In the genomic region with DNA sequence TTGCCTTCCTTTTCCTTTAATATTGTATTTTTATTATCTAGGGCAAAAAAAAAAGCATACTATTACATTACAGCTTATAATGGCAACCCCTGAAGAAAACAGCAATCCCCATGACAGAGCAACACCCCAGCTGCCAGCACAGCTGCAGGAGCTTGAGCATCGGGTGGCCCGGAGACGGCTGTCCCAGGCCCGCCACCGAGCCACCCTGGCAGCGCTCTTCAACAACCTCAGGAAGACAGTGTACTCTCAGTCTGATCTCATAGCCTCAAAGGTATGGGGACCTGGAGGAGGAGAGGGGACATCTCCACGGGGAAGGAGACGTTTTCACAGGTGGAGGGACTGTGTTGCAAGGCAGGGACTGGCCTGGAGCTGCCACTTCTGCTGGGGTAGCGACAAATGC, we compare ENCODE assay signal across 25 cellular contexts. TPM values are rescaled to one million over a fixed set of nuclear protein-coding genes. Genes with fewer than 3 reads are reported as not detected.
DNase-seq lines count a peak whose midpoint lies in the region; ATAC-seq, FAIRE-seq and TF ChIP-seq lines count a peak whose summit lies in the region.
"Had no signal": no experiment of that assay in that cellular context is flagged by ENCODE, and none has a peak within 500 bp of the region (broad histone marks: within the 10 kb centered on the region; RNA-seq: fewer than 3 reads in every experiment).

No MANE protein-coding gene starts in this region.

- H3K9me3 ChIP-seq in HEK293 (ENCODE audit: control insufficient read depth, insufficient read depth, low read depth, low read length) (no peaks in the 10 kb centered on the region), H1 (ENCODE audit: insufficient read depth in 2 of 2, low read depth in 1 of 2, low read length in 1 of 2) (no peaks in the 10 kb centered on the region), gastrocnemius medialis (no peaks in the 10 kb centered on the region)
- H3K9me3 ChIP-seq: BE2C, MG63, SK-N-SH had no signal

- H4K8ac ChIP-seq in H1 (ENCODE audit: extremely low read depth, insufficient read depth, low read length): no peak overlapping the region; the same call in 1 of the 2 replicates

- DNase-seq in NCI-H2171 treated with DMSO at 0.1 percent for 48 hours (lab: John Stamatoyannopoulos, UW): peak; percentile 62
- no peak for DNase-seq in NCI-H2171 (lab: John Stamatoyannopoulos, UW)
- peak in 1 of 2 experiments; percentile 30 for DNase-seq in H1 (ENCODE audit: low read depth in 1 of 2, low spot score in 2 of 2)
- DNase-seq in pons (ENCODE audit: low spot score): peak; percentile 37
- no peak for DNase-seq in gastrocnemius medialis
- DNase-seq in dorsolateral prefrontal cortex: no peak
- DNase-seq: BE2C; CD4-positive, alpha-beta T cell; DMS53; H7; Kasumi-1; MG63; NCI-H1092 treated with DMSO at 0.1 percent for 48 hours; NCI-H146; NCI-H2029 treated with DMSO at 0.1 percent for 48 hours; NCI-H510A; NCI-H774; SHP77; SK-N-SH had no signal

- H4K91ac ChIP-seq in H1 (replicated peaks; ENCODE audit: insufficient read length, low read length): no peak overlapping the region

- POLR2A ChIA-PET in HEK293 (lab: Yijun Ruan, JAX): no interaction called here
- POLR2A ChIA-PET in H1 (lab: Charles Lee; ENCODE audit: partially characterized antibody): no interaction called here

- TF ChIP-seq RAD21 in H1 (IDR thresholded peaks at IDR 0.05 in 1 of 2, conservative IDR thresholded peaks at IDR 0.05 in 1 of 2; ENCODE audit: low read depth in 2 of 2, low read length in 2 of 2): no peak

- no peak overlapping the region for H2BK20ac ChIP-seq in H1 (ENCODE audit: low read length)

- no peak overlapping the region for H3K14ac ChIP-seq in H1 (ENCODE audit: insufficient read length)

- intact Hi-C loops in gastrocnemius medialis (cut with DNase I; ENCODE audit: low total_unique reads): no loop called here
- intact Hi-C loops in dorsolateral prefrontal cortex (cut with DNase I): no loop called here

- H3K4me1 ChIP-seq in HEK293 (ENCODE audit: control insufficient read depth, insufficient read depth, low read length): no peaks in the 10 kb centered on the region
- peaks cover 0 to 9% (median 1%) of the 10 kb centered on the region in 4 experiments; a peak in 5 of 7 replicates for H3K4me1 ChIP-seq in H1 (replicated peaks in 1 of 4; ENCODE audit: control insufficient read depth in 3 of 4, insufficient read depth in 4 of 4, low read length in 3 of 4)
- no peaks in the 10 kb centered on the region for H3K4me1 ChIP-seq in gastrocnemius medialis
- H3K4me1 ChIP-seq: BE2C had no signal

- H3K4ac ChIP-seq in H1 (replicated peaks; ENCODE audit: insufficient read length, low read depth, low read length): no peak overlapping the region

- no peak overlapping the region for H3K56ac ChIP-seq in H1 (replicated peaks; ENCODE audit: insufficient read length, low read depth, low read length)

- H2BK5ac ChIP-seq in H1 (ENCODE audit: low read depth, low read length): no peak overlapping the region

- 0 out of 2 replicates have a peak overlapping the region, but pooled peaks have one; percentile 2 for H2AK5ac ChIP-seq in H1 (ENCODE audit: low read depth, low read length)

- TF ChIP-seq POLR2A in H1 (IDR thresholded peaks at IDR 0.05; ENCODE audit: control extremely low read depth in 1 of 2, low read depth in 2 of 2, low read length in 2 of 2) (no peak), gastrocnemius medialis (IDR thresholded peaks at IDR 0.05) (no peak)

- H3K79me1 ChIP-seq in H1 (ENCODE audit: low read depth, low read length): no peaks in the 10 kb centered on the region

- no peak overlapping the region for H3K18ac ChIP-seq in H1 (ENCODE audit: extremely low read depth, low read length)

- no peak for FAIRE-seq in H1 (lab: Jason Lieb, UNC)
- FAIRE-seq: GM12892, GM18507 had no signal

- WGBS in H1 (ENCODE audit: extremely low coverage in 1 of 2, insufficient coverage in 1 of 2, insufficient read length in 1 of 2, insufficient replicate concordance in 2 of 2, low coverage in 1 of 2, low lambda C conversion rate in 2 of 2, missing lambda C conversion rate in 1 of 2), 2 experiments: 91% methylated on average over 9 of the region's 9 CpGs; no CpG with 5 or more reads in 1 of the 2 experiments

- no peak for TF ChIP-seq CTCF in HEK293 (tag by site-specific recombination; IDR thresholded peaks at IDR 0.05)
- TF ChIP-seq CTCF in H1 (IDR thresholded peaks at IDR 0.05; ENCODE audit: control extremely low read depth in 1 of 3, insufficient read depth in 1 of 3, low read depth in 1 of 3, low read length in 3 of 3): no peak
- TF ChIP-seq CTCF in gastrocnemius medialis (IDR thresholded peaks at IDR 0.05 in 4 of 5, conservative IDR thresholded peaks at IDR 0.05 in 1 of 5): no peak
- TF ChIP-seq CTCF in dorsolateral prefrontal cortex (IDR thresholded peaks at IDR 0.05 in 54 of 56, conservative IDR thresholded peaks at IDR 0.05 in 2 of 56; ENCODE audit: low read depth in 1 of 56, partially characterized antibody in 56 of 56): no peak

- no peak overlapping the region for H3K4me2 ChIP-seq in H1 (ENCODE audit: insufficient read depth in 1 of 2, low read depth in 2 of 2, low read length in 2 of 2)
- H3K4me2 ChIP-seq: SK-N-SH had no signal

- ATAC-seq in GM18907 (IDR thresholded peaks at IDR 0.05; ENCODE audit: unreplicated experiment) (no peak), gastrocnemius medialis (no peak)

- CTCF ChIA-PET in HEK293 (lab: Yijun Ruan, JAX): no interaction called here
- CTCF ChIA-PET in H1 (lab: Charles Lee; ENCODE audit: partially characterized antibody): interaction anchor here (1.3 to 2.7 kb wide), 5 partner anchors 8 to 95 kb away, joined by 3 to 10 read pairs (median 4); no protein-coding TSS in a partner anchor

- no peak overlapping the region for H3K27ac ChIP-seq in HEK293 (ENCODE audit: extremely low read depth, low read depth, low read length)
- no peak overlapping the region for H3K27ac ChIP-seq in H1 (ENCODE audit: low read depth, low read length)
- H3K27ac ChIP-seq in gastrocnemius medialis: no peak overlapping the region
- peak overlapping the region in 29 of 59 donors; percentile 7 to 71 (median 49) for H3K27ac ChIP-seq in dorsolateral prefrontal cortex

- no peak overlapping the region for H2AFZ ChIP-seq in H1 (ENCODE audit: low read length)

- no peaks in the 10 kb centered on the region for H3K79me2 ChIP-seq in H1 (ENCODE audit: control insufficient read depth in 1 of 2, insufficient read depth in 2 of 2, low read length in 2 of 2)

- no peak overlapping the region for H3K4me3 ChIP-seq in HEK293 (ENCODE audit: low read depth, low read length)
- H3K4me3 ChIP-seq in H1 (ENCODE audit: extremely low read depth in 1 of 4, insufficient read depth in 2 of 4, low read depth in 3 of 4, low read length in 4 of 4): no peak overlapping the region
- H3K4me3 ChIP-seq in gastrocnemius medialis: no peak overlapping the region
- H3K4me3 ChIP-seq in dorsolateral prefrontal cortex: no peak overlapping the region
- H3K4me3 ChIP-seq: MG63 had no signal

- no peaks in the 10 kb centered on the region for H4K20me1 ChIP-seq in H1 (replicated peaks in 1 of 2; ENCODE audit: control insufficient read depth in 1 of 2, insufficient read depth in 2 of 2, low read length in 2 of 2)

- H3K27me3 ChIP-seq in H1 (replicated peaks in 1 of 4; ENCODE audit: control insufficient read depth in 3 of 4, extremely low read depth in 1 of 4, insufficient read depth in 3 of 4, low read length in 3 of 4) (no peaks in the 10 kb centered on the region), gastrocnemius medialis (no peaks in the 10 kb centered on the region), dorsolateral prefrontal cortex (no peaks in the 10 kb centered on the region)
- H3K27me3 ChIP-seq: BE2C, MG63 had no signal

- H3K23me2 ChIP-seq in H1 (ENCODE audit: low read depth, low read length): no peaks in the 10 kb centered on the region; the same call in 1 of the 2 replicates

- in situ Hi-C loops in gastrocnemius medialis (cut with MboI; ENCODE audit: low sequenced_read_pairs in 4 of 4): loop anchor here in 1 of 4 donors (25.0 kb wide), 1 partner anchor 1103 kb away; a partner anchor contains a TSS

- H3K36me3 ChIP-seq in HEK293 (ENCODE audit: control insufficient read depth in 2 of 2, insufficient read depth in 1 of 2, low read length in 2 of 2) (no peaks in the 10 kb centered on the region), H1 (ENCODE audit: control insufficient read depth in 2 of 4, insufficient read depth in 4 of 4, low read length in 3 of 4) (no peaks in the 10 kb centered on the region), gastrocnemius medialis (no peaks in the 10 kb centered on the region)
- H3K36me3 ChIP-seq: BE2C, MG63 had no signal

- no peak overlapping the region for H2BK120ac ChIP-seq in H1 (replicated peaks; ENCODE audit: low read depth, low read length)

- H4K5ac ChIP-seq in H1 (ENCODE audit: insufficient read length, low read depth, low read length): no peak overlapping the region

- H2BK12ac ChIP-seq in H1 (ENCODE audit: low read depth, low read length): no peak overlapping the region

- TF ChIP-seq EP300 in H1 (IDR thresholded peaks at IDR 0.05; ENCODE audit: borderline replicate concordance in 1 of 2, low read depth in 2 of 2, low read length in 2 of 2): no peak

- no peak overlapping the region for H2BK15ac ChIP-seq in H1 (ENCODE audit: low read length)

- H3K23ac ChIP-seq in H1 (ENCODE audit: insufficient read length): no peak overlapping the region

- no peak overlapping the region for H3K9ac ChIP-seq in H1 (replicated peaks in 1 of 4; ENCODE audit: extremely low read depth in 1 of 4, low read depth in 3 of 4, low read length in 3 of 4)
- H3K9ac ChIP-seq: SK-N-SH had no signal

RNA-seq across cellular contexts. Expression of a gene that starts 6.8 kb away (rescaled TPM):
- total RNA-seq in H1 (2021; fragmentation: NEBNext Ultra II Directional; extraction: Animal tissue kit (Norgen Biotek cat#: 25700)): not detected in 2 replicates
- polyA plus RNA-seq in H1 (2011; rRNA removed): not detected in 2 replicates
- polyA plus RNA-seq in H1 (2011; cell fraction: cytosol; rRNA removed): not detected
- not detected for polyA plus RNA-seq in H1 (2011; cell fraction: nucleus; rRNA removed)
- polyA plus RNA-seq in H1 (2012, experiment 1 of 2): not detected in 4 replicates
- not detected for polyA plus RNA-seq in H1 (2012, experiment 2 of 2)
- not detected for polyA plus RNA-seq in H1 (2013, experiment 1 of 2)
- not detected for polyA plus RNA-seq in H1 (2013, experiment 2 of 2)
- polyA minus RNA-seq in H1 (2011; rRNA and poly(A)+ RNA removed): not detected in 2 replicates
- polyA minus RNA-seq in H1 (2011; cell fraction: cytosol; rRNA and poly(A)+ RNA removed): not detected
- polyA minus RNA-seq in H1 (2011; cell fraction: nucleus; rRNA and poly(A)+ RNA removed): not detected
- total RNA-seq in gastrocnemius medialis (not detected), dorsolateral prefrontal cortex (under 1 TPM in 9 of 120 experiments, not detected in 111; 0.45 to 0.95 (median 0.67) TPM)
- total RNA-seq: A172; CD4-positive, alpha-beta T cell; H7; RPMI7951 had no signal
- polyA plus RNA-seq: SK-N-SH had no signal

RNA-seq across cellular contexts. Expression of a gene that starts 29.1 kb away (rescaled TPM):
- 12.7 and 14.7 TPM in 2 replicates for total RNA-seq in H1 (2021; fragmentation: NEBNext Ultra II Directional; extraction: Animal tissue kit (Norgen Biotek cat#: 25700))
- polyA plus RNA-seq in H1 (2011; rRNA removed): 8.2 and 11.2 TPM in 2 replicates
- polyA plus RNA-seq in H1 (2011; cell fraction: cytosol; rRNA removed): 13.0 TPM
- 38.4 TPM for polyA plus RNA-seq in H1 (2011; cell fraction: nucleus; rRNA removed)
- 4.8 to 9.7 TPM (median 9.0 TPM) in 4 replicates for polyA plus RNA-seq in H1 (2012, experiment 1 of 2)
- polyA plus RNA-seq in H1 (2012, experiment 2 of 2): 6.7 TPM
- polyA plus RNA-seq in H1 (2013, experiment 1 of 2): 5.7 TPM
- 5.6 TPM for polyA plus RNA-seq in H1 (2013, experiment 2 of 2)
- 13.2 and 16.6 TPM in 2 replicates for polyA minus RNA-seq in H1 (2011; rRNA and poly(A)+ RNA removed)
- 6.8 TPM for polyA minus RNA-seq in H1 (2011; cell fraction: cytosol; rRNA and poly(A)+ RNA removed)
- 10.2 TPM for polyA minus RNA-seq in H1 (2011; cell fraction: nucleus; rRNA and poly(A)+ RNA removed)
- total RNA-seq in gastrocnemius medialis (1 to 10 TPM; 3.6 to 8.0 (median 6.4) TPM), dorsolateral prefrontal cortex (10 to 100 TPM; 24.7 to 53.9 (median 37.4) TPM)

Comparison
In these comparisons a context has a peak if more than half of its experiments do, and no peak if none do; other contexts are left out.
1. DNase-seq: peak in NCI-H2171 treated with DMSO at 0.1 percent for 48 hours (single experiment) and pons (single experiment); none in NCI-H2171 (single experiment), gastrocnemius medialis (0 of 2) and dorsolateral prefrontal cortex (0 of 10).